In the genomic region with DNA sequence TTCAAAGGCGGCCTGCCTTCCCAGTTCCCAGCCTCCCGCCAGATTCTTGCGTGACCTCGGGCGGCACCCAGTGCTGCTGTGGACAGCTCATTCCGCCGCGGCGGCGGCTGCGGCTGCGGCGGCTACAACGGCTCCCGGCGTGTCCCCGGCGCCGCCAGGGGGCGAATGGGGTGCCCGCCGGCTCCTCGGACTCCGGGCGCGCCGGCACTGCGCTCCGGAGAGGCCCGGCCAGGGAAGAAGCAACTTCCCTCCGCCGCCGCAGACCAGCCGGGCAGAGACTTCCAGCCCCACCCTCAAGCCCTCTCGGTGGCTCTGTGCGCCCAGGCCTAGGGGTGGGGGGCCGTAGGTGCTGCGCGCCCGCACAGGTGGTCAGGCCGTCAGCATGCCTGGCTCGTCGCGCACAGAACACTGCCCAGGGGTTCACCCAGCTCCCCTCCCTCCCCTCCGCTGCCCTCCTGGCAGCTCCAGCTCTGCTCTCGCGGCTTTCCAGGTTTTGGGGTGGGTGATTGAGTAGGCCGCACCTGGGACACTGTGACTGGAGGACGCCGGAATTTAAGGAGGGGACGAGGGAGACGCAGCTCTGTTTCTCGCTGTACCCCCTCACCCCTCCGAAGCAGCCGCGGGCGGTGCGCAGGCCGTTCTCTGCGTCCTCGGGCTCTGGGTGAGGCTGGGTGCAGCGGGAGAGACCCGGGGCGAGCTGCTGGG, we compare ENCODE assay signal across 8 cellular contexts. TPM values are rescaled to one million over a fixed set of nuclear protein-coding genes. Genes with fewer than 3 reads are reported as not detected.
DNase-seq lines count a peak whose midpoint lies in the region; ATAC-seq lines count a peak whose summit lies in the region.

No MANE protein-coding gene starts in this region.

- DNase-seq in AG08396 (ENCODE audit: low spot score) = peak; percentile 91
- peak; percentile 59 for DNase-seq in NCI-H69 (lab: John Stamatoyannopoulos, UW)
- DNase-seq in activated T-cell treated with anti-CD3 and anti-CD28 coated beads, Interleukin-2, amount 50 U/mL, for 72 hours = peak; percentile 71 to 74
- DNase-seq in fibroblast of gingiva (ENCODE audit: low read depth) = peak; percentile 66
- DNase-seq in stimulated activated CD8-positive, alpha-beta memory T cell treated with anti-CD3 and anti-CD28 coated beads, Interleukin-7, amount 100 ng/mL, for 24 hours (ENCODE audit: low read depth) = peak; percentile 17
- no peak for DNase-seq in NAMALWA (ENCODE audit: low spot score)

- no peaks in the 10 kb centered on the region for H3K9me3 ChIP-seq in muscle layer of colon (ENCODE audit: low read length)

- H3K4me1 ChIP-seq in muscle layer of colon (ENCODE audit: insufficient read depth, low read length) = peaks cover 7% of the 10 kb centered on the region

- no peaks in the 10 kb centered on the region for H3K27me3 ChIP-seq in muscle layer of colon (ENCODE audit: control insufficient read depth in 1 of 2, insufficient read depth in 2 of 2, low read length in 2 of 2)

- H3K9me3 Mint-ChIP-seq in activated T-cell treated with anti-CD3 and anti-CD28 coated beads, Interleukin-2, amount 50 U/mL, for 72 hours = no peaks in the 10 kb centered on the region

- peaks cover 25% of the 10 kb centered on the region for H3K4me1 Mint-ChIP-seq in activated T-cell treated with anti-CD3 and anti-CD28 coated beads, Interleukin-2, amount 50 U/mL, for 72 hours (ENCODE audit: low read depth)

- H3K4me3 ChIP-seq in muscle layer of colon (ENCODE audit: low read depth in 1 of 2, low read length in 2 of 2) = peak overlapping the region; percentile 36 to 51

- peaks cover 26% of the 10 kb centered on the region for H3K27me3 Mint-ChIP-seq in activated T-cell treated with anti-CD3 and anti-CD28 coated beads, Interleukin-2, amount 50 U/mL, for 72 hours (ENCODE audit: low read depth)

- H3K27ac ChIP-seq in muscle layer of colon (ENCODE audit: low read depth, low read length) = no peak overlapping the region

- H3K9ac ChIP-seq in muscle layer of colon (ENCODE audit: low read length) = no peak overlapping the region

- peak overlapping the region; percentile 49 to 56 for H3K4me3 Mint-ChIP-seq in activated T-cell treated with anti-CD3 and anti-CD28 coated beads, Interleukin-2, amount 50 U/mL, for 72 hours

- no peak overlapping the region for H3K27ac Mint-ChIP-seq in activated T-cell treated with anti-CD3 and anti-CD28 coated beads, Interleukin-2, amount 50 U/mL, for 72 hours

- no peaks in the 10 kb centered on the region for H3K36me3 ChIP-seq in muscle layer of colon (ENCODE audit: insufficient read depth, low read length)

- H3K36me3 Mint-ChIP-seq in activated T-cell treated with anti-CD3 and anti-CD28 coated beads, Interleukin-2, amount 50 U/mL, for 72 hours (ENCODE audit: insufficient read depth in 2 of 2) = no peaks in the 10 kb centered on the region

- peak; percentile 72 for ATAC-seq in GM21529 (IDR thresholded peaks at IDR 0.05; ENCODE audit: unreplicated experiment)
- ATAC-seq in activated T-cell treated with anti-CD3 and anti-CD28 coated beads, Interleukin-2, amount 50 U/mL, for 72 hours (replicated peaks in 1 of 2) = peak; percentile 86 to 87

RNA-seq across cellular contexts. Expression of a gene that starts 20.2 kb away (rescaled TPM):
- 1 to 10 TPM; 5.5 to 6.5 TPM for total RNA-seq in activated T-cell treated with anti-CD3 and anti-CD28 coated beads, Interleukin-2, amount 50 U/mL, for 72 hours

RNA-seq across cellular contexts. Expression of a gene that starts 29.0 kb away (rescaled TPM):
- 10 to 100 TPM; 15.3 to 18.9 TPM for total RNA-seq in activated T-cell treated with anti-CD3 and anti-CD28 coated beads, Interleukin-2, amount 50 U/mL, for 72 hours

RNA-seq across cellular contexts. Expression of a gene that starts 32.1 kb away (rescaled TPM):
- 10 to 100 TPM; 11.9 to 14.2 TPM for total RNA-seq in activated T-cell treated with anti-CD3 and anti-CD28 coated beads, Interleukin-2, amount 50 U/mL, for 72 hours
